Comparison of ENCODE assay signal across 11 cellular contexts in the genomic region with DNA sequence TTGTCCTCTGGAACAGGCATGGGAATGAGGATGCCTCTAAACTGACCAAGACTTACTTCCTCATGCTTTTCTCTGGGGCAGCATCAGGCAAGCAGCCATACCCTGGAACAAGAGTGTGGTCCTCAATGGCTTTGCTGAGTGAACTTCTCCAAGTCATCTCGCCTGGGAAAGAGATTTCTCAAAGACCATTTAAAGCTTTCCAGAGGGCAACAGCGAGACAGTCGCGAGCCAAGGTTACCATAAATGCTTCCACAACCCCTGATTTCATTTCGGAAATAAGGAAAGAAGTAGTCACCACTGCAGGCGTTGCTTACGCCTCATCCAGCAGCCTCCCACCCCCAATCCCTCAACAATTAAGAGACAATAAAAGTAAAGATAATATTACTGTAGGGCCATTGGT. TPM values are rescaled to one million over a fixed set of nuclear protein-coding genes. Genes with fewer than 3 reads are reported as not detected.
DNase-seq lines count a peak whose midpoint lies in the region; ATAC-seq, FAIRE-seq and TF ChIP-seq lines count a peak whose summit lies in the region.
"Had no signal": no experiment of that assay in that cellular context is flagged by ENCODE, and none has a peak within 500 bp of the region (broad histone marks: within the 10 kb centered on the region; RNA-seq: fewer than 3 reads in every experiment).

No MANE protein-coding gene starts in this region.

- peaks cover 29% of the 10 kb centered on the region for H3K27me3 Mint-ChIP-seq in astrocyte (ENCODE audit: low read depth, unreplicated experiment)
- peaks cover 46% of the 10 kb centered on the region for H3K27me3 Mint-ChIP-seq in CD8-positive, alpha-beta T cell (ENCODE audit: low read depth)

- intact Hi-C loops in right cardiac atrium (cut with DNase I): loop anchor here in 1 of 4 donors (10.0 kb wide), 1 partner anchor 104 kb away; no protein-coding TSS in a partner anchor
- intact Hi-C loops in CD8-positive, alpha-beta T cell (cut with DNase I, micrococcal nuclease): no loop called here

- H3K4me1 Mint-ChIP-seq in astrocyte (ENCODE audit: low read depth, unreplicated experiment): peaks cover 12% of the 10 kb centered on the region
- H3K4me1 Mint-ChIP-seq in CD8-positive, alpha-beta T cell (ENCODE audit: low read depth): peaks cover 8% of the 10 kb centered on the region

- H3K36me3 ChIP-seq in astrocyte (ENCODE audit: insufficient read depth, low read length) (no peaks in the 10 kb centered on the region), skeletal muscle tissue (ENCODE audit: control insufficient read depth in 3 of 3, insufficient read depth in 3 of 3, low read length in 3 of 3) (no peaks in the 10 kb centered on the region)
- no peaks in the 10 kb centered on the region for H3K36me3 ChIP-seq in CD8-positive, alpha-beta T cell (ENCODE audit: insufficient read depth, low read length)
- H3K36me3 ChIP-seq: lower lobe of right lung had no signal

- H3K9me3 ChIP-seq in astrocyte (ENCODE audit: insufficient read depth, low read depth, low read length) (no peaks in the 10 kb centered on the region), right cardiac atrium (ENCODE audit: control insufficient read depth, low read length) (no peaks in the 10 kb centered on the region), skeletal muscle tissue (ENCODE audit: control insufficient read depth in 3 of 3, low read length in 3 of 3) (no peaks in the 10 kb centered on the region)
- H3K9me3 ChIP-seq in CD8-positive, alpha-beta T cell (ENCODE audit: low read length): no peaks in the 10 kb centered on the region
- H3K9me3 ChIP-seq: lower lobe of right lung had no signal

- CTCF ChIA-PET in CD8-positive, alpha-beta T cell (lab: Charles Lee): no interaction called here

- peak overlapping the region; percentile 88 for H3K4me2 ChIP-seq in astrocyte (ENCODE audit: low read length)

- peaks cover 8% of the 10 kb centered on the region for H3K4me1 ChIP-seq in astrocyte (ENCODE audit: insufficient read depth, low read length)
- no peaks in the 10 kb centered on the region for H3K4me1 ChIP-seq in right cardiac atrium (ENCODE audit: control insufficient read depth, insufficient read depth, low read length)
- peaks cover 11 to 14% (median 12%) of the 10 kb centered on the region in 3 donors for H3K4me1 ChIP-seq in skeletal muscle tissue (ENCODE audit: control insufficient read depth in 3 of 3, insufficient read depth in 3 of 3, low read length in 3 of 3)
- H3K4me1 ChIP-seq in CD8-positive, alpha-beta T cell (ENCODE audit: insufficient read depth, low read length): no peaks in the 10 kb centered on the region

- 38% methylated on average over 7 of the region's 7 CpGs for WGBS in right cardiac atrium

- POLR2A ChIA-PET in CD8-positive, alpha-beta T cell (lab: Charles Lee): no interaction called here

- peaks cover 6% of the 10 kb centered on the region for H4K20me1 ChIP-seq in astrocyte (ENCODE audit: insufficient read depth, low read length)

- H3K9me3 Mint-ChIP-seq in astrocyte (ENCODE audit: unreplicated experiment): no peaks in the 10 kb centered on the region
- H3K9me3 Mint-ChIP-seq in CD8-positive, alpha-beta T cell: peaks cover 5% of the 10 kb centered on the region

- FAIRE-seq in astrocyte (lab: Jason Lieb, UNC): no peak
- FAIRE-seq: D721Med had no signal

- peaks cover 2% of the 10 kb centered on the region for H3K36me3 Mint-ChIP-seq in astrocyte (ENCODE audit: low read depth, unreplicated experiment)
- no peaks in the 10 kb centered on the region for H3K36me3 Mint-ChIP-seq in CD8-positive, alpha-beta T cell

- H3K27me3 ChIP-seq in astrocyte (ENCODE audit: insufficient read depth, low read length) (no peaks in the 10 kb centered on the region), right cardiac atrium (ENCODE audit: control insufficient read depth, insufficient read depth) (no peaks in the 10 kb centered on the region), skeletal muscle tissue (ENCODE audit: control insufficient read depth in 3 of 3, insufficient read depth in 3 of 3, low read length in 3 of 3) (peaks cover 3 to 23% (median 18%) of the 10 kb centered on the region in 3 donors)
- peaks cover 2% of the 10 kb centered on the region for H3K27me3 ChIP-seq in CD8-positive, alpha-beta T cell (ENCODE audit: insufficient read depth, low read length)

- peak overlapping the region; percentile 75 for H3K4me3 Mint-ChIP-seq in astrocyte (ENCODE audit: unreplicated experiment)
- no peak overlapping the region for H3K4me3 Mint-ChIP-seq in CD8-positive, alpha-beta T cell

- ATAC-seq in right cardiac atrium: peak; percentile 34 to 42
- ATAC-seq in CD8-positive, alpha-beta T cell: no peak
- no peak for ATAC-seq in HG02763 (IDR thresholded peaks at IDR 0.05; ENCODE audit: unreplicated experiment)

- peak overlapping the region; percentile 73 for H3K4me3 ChIP-seq in astrocyte (ENCODE audit: insufficient read depth, low read depth, low read length)
- H3K4me3 ChIP-seq in right cardiac atrium (ENCODE audit: low read length): peak overlapping the region; percentile 97
- peak overlapping the region in 1 of 3 donors; percentile 46 for H3K4me3 ChIP-seq in skeletal muscle tissue (ENCODE audit: low read length in 3 of 3)
- no peak overlapping the region for H3K4me3 ChIP-seq in CD8-positive, alpha-beta T cell (ENCODE audit: low read depth, low read length)

- peak overlapping the region; percentile 86 for H3K9ac ChIP-seq in astrocyte (ENCODE audit: low read length)
- no peak overlapping the region for H3K9ac ChIP-seq in skeletal muscle tissue (ENCODE audit: low read depth in 1 of 3, low read length in 3 of 3)

- no peak for TF ChIP-seq CTCF in astrocyte (IDR thresholded peaks at IDR 0.05; ENCODE audit: insufficient read depth, low read depth, low read length)
- TF ChIP-seq CTCF in CD8-positive, alpha-beta T cell (IDR thresholded peaks at IDR 0.05): no peak

- peaks cover 9% of the 10 kb centered on the region for H3K79me2 ChIP-seq in astrocyte (ENCODE audit: insufficient read depth, low read length)

- peak overlapping the region; percentile 55 for H2AFZ ChIP-seq in astrocyte (ENCODE audit: low read depth, low read length)

- peak; percentile 17 for DNase-seq in GM03348 (ENCODE audit: low spot score)
- no peak for DNase-seq in astrocyte (ENCODE audit: low read depth)
- DNase-seq in right cardiac atrium: peak; percentile 15 to 69 (median 44)
- DNase-seq in NCI-H1105 (lab: John Stamatoyannopoulos, UW): no peak
- no peak for DNase-seq in CD8-positive, alpha-beta T cell
- DNase-seq in activated gamma-delta T cell (lab: John Stamatoyannopoulos, UW): no peak
- DNase-seq: cortex of kidney, lower lobe of right lung had no signal

- no peak overlapping the region for H3K27ac Mint-ChIP-seq in astrocyte (ENCODE audit: unreplicated experiment)
- no peak overlapping the region for H3K27ac Mint-ChIP-seq in CD8-positive, alpha-beta T cell

- H3K27ac ChIP-seq in astrocyte (ENCODE audit: low read depth, low read length) (no peak overlapping the region), right cardiac atrium (ENCODE audit: low read length) (no peak overlapping the region), skeletal muscle tissue (ENCODE audit: low read depth, low read length) (peak overlapping the region; percentile 1)
- H3K27ac ChIP-seq in CD8-positive, alpha-beta T cell (ENCODE audit: low read depth, low read length): no peak overlapping the region
- H3K27ac ChIP-seq: lower lobe of right lung had no signal

RNA-seq across cellular contexts. Expression of a gene that starts 1.2 kb away (rescaled TPM):
- total RNA-seq in astrocyte (0.84 and 1.7 TPM in 2 replicates), right cardiac atrium (1 to 10 TPM; 1.6 to 3.9 (median 2.4) TPM), skeletal muscle tissue (6.8 TPM)
- 1.2 TPM for polyA plus RNA-seq in right cardiac atrium
- total RNA-seq in CD8-positive, alpha-beta T cell: not detected

Comparison
In these comparisons a context has a peak if more than half of its experiments do, and no peak if none do; other contexts are left out.
1. DNase-seq: peak in GM03348 (single experiment) and right cardiac atrium (3 of 3); none in astrocyte (single experiment), NCI-H1105 (single experiment), CD8-positive, alpha-beta T cell (0 of 7) and activated gamma-delta T cell (single experiment).
2. ATAC-seq: peak in right cardiac atrium (2 of 2); none in CD8-positive, alpha-beta T cell (single experiment) and HG02763 (single experiment).